21 cellular contexts compared by ENCODE assay signal in genomic region chr4:76760214-76760613, GRCh38.
A peak's percentile ranks its signal among the peaks of the same experiment; 100 is the strongest.
DNase-seq lines count a peak whose midpoint lies in the region; ATAC-seq, FAIRE-seq and TF ChIP-seq lines count a peak whose summit lies in the region.
"Had no signal": no experiment of that assay in that cellular context is flagged by ENCODE, and none has a peak within 500 bp of the region (broad histone marks: within the 10 kb centered on the region; RNA-seq: fewer than 3 reads in every experiment).

No MANE protein-coding gene starts in this region.

- H3K4me1 Mint-ChIP-seq in HFFc6 (ENCODE audit: low read depth) (peaks cover 77% of the 10 kb centered on the region), neural crest cell (peaks cover 53% of the 10 kb centered on the region)
- H3K4me1 Mint-ChIP-seq: CD14-positive monocyte, IgD-negative memory B cell had no signal

- CTCF ChIA-PET in GM12878 (lab: Yijun Ruan, JAX): interaction anchor here (0.8 to 1.7 kb wide), 10 partner anchors 10 to 789 kb away, joined by 3 to 9 read pairs (median 3); no protein-coding TSS in a partner anchor

- H3K27me3 Mint-ChIP-seq in HFFc6 (ENCODE audit: insufficient read depth) (peaks cover 11% of the 10 kb centered on the region), neural crest cell (ENCODE audit: low read depth) (no peaks in the 10 kb centered on the region)

- no peak overlapping the region for H4K8ac ChIP-seq in mesendoderm (ENCODE audit: low read depth, low read length)

- H3K9me3 Mint-ChIP-seq in HFFc6 (no peaks in the 10 kb centered on the region), neural crest cell (no peaks in the 10 kb centered on the region)
- H3K9me3 Mint-ChIP-seq: CD8-positive, alpha-beta T cell; IgD-negative memory B cell had no signal

- H3K4me2 ChIP-seq in GM12878 (ENCODE audit: control insufficient read depth, insufficient read depth) (peak overlapping the region; percentile 31; the same call in 1 of the 2 replicates), mesendoderm (ENCODE audit: low read length) (no peak overlapping the region)
- H3K4me2 ChIP-seq: BLaER1 had no signal

- no peak overlapping the region for H4K5ac ChIP-seq in mesendoderm (ENCODE audit: low read length)

- peaks cover 63% of the 10 kb centered on the region for H3K36me3 Mint-ChIP-seq in HFFc6 (ENCODE audit: low read depth)
- H3K36me3 Mint-ChIP-seq in neural crest cell (ENCODE audit: low read depth): peaks cover 16% of the 10 kb centered on the region
- H3K36me3 Mint-ChIP-seq: CD14-positive monocyte; CD8-positive, alpha-beta T cell; IgD-negative memory B cell had no signal

- intact Hi-C loops in GM12878 (cut with micrococcal nuclease; ENCODE audit: unreplicated experiment): no loop called here

- H2BK120ac ChIP-seq in mesendoderm (ENCODE audit: low read depth, low read length): no peak overlapping the region

- no peak for ATAC-seq in GM12878
- no peak for ATAC-seq in GM19455 (IDR thresholded peaks at IDR 0.05; ENCODE audit: unreplicated experiment)
- ATAC-seq: CD8-positive, alpha-beta T cell; HCT116 had no signal

- no peak overlapping the region for H2AFZ ChIP-seq in GM12878 (ENCODE audit: control insufficient read depth, low read depth, low read length)

- H3K4me3 ChIP-seq in GM12878: no peak overlapping the region
- H3K4me3 ChIP-seq in mesendoderm (ENCODE audit: low read length): no peak overlapping the region
- H3K4me3 ChIP-seq in foreskin fibroblast (ENCODE audit: low read depth in 1 of 2, low read length in 2 of 2): no peak overlapping the region
- H3K4me3 ChIP-seq: BLaER1 had no signal

- no peak for FAIRE-seq in GM12878 (lab: Jason Lieb, UNC)
- FAIRE-seq: GM12891, HTR-8/SVneo had no signal

- H3K23ac ChIP-seq in mesendoderm (ENCODE audit: low read length): no peak overlapping the region

- in situ Hi-C loops in GM12878 (cut with MboI): no loop called here

- no peak overlapping the region for H2BK15ac ChIP-seq in mesendoderm (replicated peaks; ENCODE audit: low read depth)

- no peaks in the 10 kb centered on the region; a peak in 1 of 4 replicates for H3K27me3 ChIP-seq in GM12878 (replicated peaks in 1 of 2; ENCODE audit: control insufficient read depth in 2 of 2, insufficient read depth in 2 of 2, low read length in 1 of 2)
- no peaks in the 10 kb centered on the region for H3K27me3 ChIP-seq in mesendoderm (ENCODE audit: insufficient read depth, low read length, poor library complexity)
- H3K27me3 ChIP-seq: BLaER1 had no signal

- TF ChIP-seq EP300 in GM12878 (IDR thresholded peaks at IDR 0.05; ENCODE audit: borderline replicate concordance in 1 of 2, control insufficient read depth in 1 of 2, low read depth in 2 of 2, low read length in 2 of 2): no peak

- no peak overlapping the region for H3K4ac ChIP-seq in mesendoderm (ENCODE audit: low read depth, low read length)

- H3K27ac Mint-ChIP-seq in HFFc6: peak overlapping the region; percentile 14; the same call in 1 of the 2 replicates
- peak overlapping the region; percentile 76 for H3K27ac Mint-ChIP-seq in neural crest cell (ENCODE audit: unreplicated experiment)
- H3K27ac Mint-ChIP-seq: CD14-positive monocyte; CD8-positive, alpha-beta T cell; IgD-negative memory B cell had no signal

- TF ChIP-seq RAD21 in GM12878 (IDR thresholded peaks at IDR 0.05; ENCODE audit: insufficient read depth, low read depth, low read length): no peak

- no peaks in the 10 kb centered on the region; the same call in 1 of the 3 replicates for H3K9me3 ChIP-seq in GM12878 (replicated peaks; ENCODE audit: control insufficient read depth, insufficient read depth, low read length)
- H3K9me3 ChIP-seq: BLaER1 had no signal

- H3K56ac ChIP-seq in mesendoderm (ENCODE audit: low read length): no peak overlapping the region

- no peaks in the 10 kb centered on the region for H3K36me3 ChIP-seq in GM12878 (ENCODE audit: control insufficient read depth in 2 of 2, insufficient read depth in 2 of 2, low read length in 1 of 2)
- H3K36me3 ChIP-seq in mesendoderm (ENCODE audit: control insufficient read depth, insufficient read depth, low read length): peaks cover 1% of the 10 kb centered on the region

- no peak for DNase-seq in HFFc6
- no peak for DNase-seq in GM12878 (ENCODE audit: low read depth, low spot score)
- peak; percentile 53 for DNase-seq in mesendoderm
- no peak for DNase-seq in neural crest cell (ENCODE audit: low read depth, low spot score)
- no peak for DNase-seq in islet precursor cell
- DNase-seq in cerebellum (ENCODE audit: low spot score): no peak
- DNase-seq in foreskin fibroblast: no peak
- DNase-seq: 8988T; Calu3; CD8-positive, alpha-beta T cell; DMS79 treated with DMSO at 0.1 percent for 48 hours; GF-D8; GOT3; H7 had no signal

- no peak overlapping the region for H3K18ac ChIP-seq in mesendoderm (ENCODE audit: low read length)

- no TSS peak for BruUV-seq in GM12878 (replicated peaks; lab: Mats Ljungman, UMichigan)

- POLR2A ChIA-PET in GM12878 (lab: Charles Lee): interaction anchor here (0.5 to 0.6 kb wide), 2 partner anchors 235 to 728 kb away, joined by 3 to 4 read pairs; no protein-coding TSS in a partner anchor

- H3K4me3 Mint-ChIP-seq in HFFc6: 0 out of 2 replicates have a peak overlapping the region, but pooled peaks have one; percentile 3
- H3K4me3 Mint-ChIP-seq in neural crest cell: no peak overlapping the region
- H3K4me3 Mint-ChIP-seq: CD14-positive monocyte; CD8-positive, alpha-beta T cell; IgD-negative memory B cell had no signal

- RAD21 ChIA-PET in GM12878 (lab: Charles Lee; ENCODE audit: unreplicated experiment): no interaction called here

- TF ChIP-seq CTCF in HFFc6 (IDR thresholded peaks at IDR 0.05) (no peak), GM12878 (IDR thresholded peaks at IDR 0.05 in 2 of 3, conservative IDR thresholded peaks at IDR 0.05 in 1 of 3; ENCODE audit: control insufficient read depth in 2 of 3, extremely low read depth in 1 of 3, insufficient read depth in 1 of 3, low read depth in 3 of 3, low read length in 3 of 3) (no peak), neural crest cell (conservative IDR thresholded peaks at IDR 0.05) (no peak), foreskin fibroblast (IDR thresholded peaks at IDR 0.05; ENCODE audit: low read depth, low read length) (no peak)

- H2BK5ac ChIP-seq in mesendoderm (ENCODE audit: low read length): no peak overlapping the region

- H3K9ac ChIP-seq in GM12878 (ENCODE audit: control insufficient read depth, insufficient read depth, low read length): no peak overlapping the region
- no peak overlapping the region for H3K9ac ChIP-seq in mesendoderm (ENCODE audit: low read length)
- H3K9ac ChIP-seq: BLaER1 had no signal

- H2AK5ac ChIP-seq in mesendoderm (ENCODE audit: low read length): no peak overlapping the region

- WGBS in GM12878 (ENCODE audit: insufficient coverage, insufficient replicate concordance, low lambda C conversion rate, missing lambda C conversion rate): 41% methylated on average over 2 of the region's 2 CpGs
- no CpG with 5 or more reads among the region's 2 CpGs for WGBS in mesendoderm (ENCODE audit: extremely low coverage, insufficient coverage, low lambda C conversion rate)

- H3K4me1 ChIP-seq in GM12878 (ENCODE audit: control insufficient read depth, insufficient read depth, low read length) (peaks cover 16% of the 10 kb centered on the region), mesendoderm (ENCODE audit: control insufficient read depth, low read depth, low read length) (peaks cover 2% of the 10 kb centered on the region)

- SMC1A ChIA-PET in GM12878 (lab: Charles Lee; ENCODE audit: uncharacterized antibody, unreplicated experiment): interaction anchor here (0.7 to 0.9 kb wide), 2 partner anchors 514 to 581 kb away, joined by 3 read pairs; no protein-coding TSS in a partner anchor

- H3K79me1 ChIP-seq in mesendoderm (ENCODE audit: low read length): no peaks in the 10 kb centered on the region

- no peaks in the 10 kb centered on the region for H4K20me1 ChIP-seq in GM12878 (ENCODE audit: control insufficient read depth, insufficient read depth)
- H4K20me1 ChIP-seq: BLaER1 had no signal

- TF ChIP-seq POLR2A in GM12878 (IDR thresholded peaks at IDR 0.05; ENCODE audit: low read depth, low read length): no peak

- H3K27ac ChIP-seq in GM12878 (ENCODE audit: control insufficient read depth, insufficient read depth) (no peak overlapping the region), mesendoderm (ENCODE audit: low read depth, low read length) (no peak overlapping the region)
- H3K27ac ChIP-seq: BLaER1 had no signal

- H3K79me2 ChIP-seq in GM12878 (ENCODE audit: control insufficient read depth, insufficient read depth, low read length) (no peaks in the 10 kb centered on the region), mesendoderm (ENCODE audit: control insufficient read depth, insufficient read depth, low read length) (no peaks in the 10 kb centered on the region)

TF ChIP-seq in GM12878, 131 proteins besides CTCF, POLR2A, EP300 and RAD21 (continues in another document):
- TF ChIP-seq POLR2AphosphoS5 (IDR thresholded peaks at IDR 0.05; ENCODE audit: low read length) (no peak), IRF4 (IDR thresholded peaks at IDR 0.05; ENCODE audit: low read depth, low read length) (no peak), GATAD2B (conservative IDR thresholded peaks at IDR 0.05; ENCODE audit: low read depth) (no peak), MEF2B (IDR thresholded peaks at IDR 0.05; ENCODE audit: partially characterized antibody, poor library complexity, severe bottlenecking) (no peak), BRCA1 (IDR thresholded peaks at IDR 0.05; ENCODE audit: low read depth, low read length) (no peak), NFXL1 (IDR thresholded peaks at IDR 0.05; ENCODE audit: borderline replicate concordance) (no peak), CREB1 (IDR thresholded peaks at IDR 0.05; ENCODE audit: low read depth) (no peak)
